35 cellular contexts compared by ENCODE assay signal in the genomic region with DNA sequence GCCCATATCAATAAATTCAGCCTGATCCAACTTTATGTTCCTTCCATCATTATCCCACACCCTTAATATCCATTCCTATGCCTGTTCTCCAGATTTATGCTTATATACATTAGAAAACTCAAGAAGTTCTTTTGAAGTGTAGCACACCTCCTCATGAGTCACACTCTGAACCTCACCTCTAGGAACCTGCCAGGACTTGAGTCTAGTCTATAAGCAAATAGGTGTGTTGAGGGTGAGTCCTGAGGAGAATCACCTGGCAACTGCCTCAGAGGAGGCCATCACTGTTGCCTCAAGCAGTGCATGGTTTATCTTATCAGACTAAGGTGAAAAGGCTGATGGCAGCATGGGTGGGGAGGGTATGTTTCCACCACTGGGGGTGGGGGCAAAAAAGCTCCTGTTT.
"Had no signal": no experiment of that assay in that cellular context is flagged by ENCODE, and none has a peak within 500 bp of the region (broad histone marks: within the 10 kb centered on the region; RNA-seq: fewer than 3 reads in every experiment).

No MANE protein-coding gene starts in this region.

- DNase-seq: Karpas-422, KBM-7, MG63, NCI-H1048, NCI-H1092 treated with DMSO at 0.1 percent for 48 hours, NCI-H1105 treated with DMSO at 0.1 percent for 48 hours, NCI-H1417, NCI-H1436, NCI-H146, NCI-H1694, NCI-H187, NCI-H1930, NCI-H2029 treated with DMSO at 0.1 percent for 48 hours, NCI-H2081 treated with DMSO at 0.1 percent for 48 hours, NCI-H2107, NCI-H2171, NCI-H226, NCI-H446 treated with DMSO at 0.1 percent for 48 hours, NCI-H510A, NCI-H524, NCI-H526, NCI-H69, NCI-H748 treated with DMSO at 0.1 percent for 48 hours, NCI-H82, PC-9, SHP77, SIG-M5, SJCRH30, SW 1271 had no signal

- H3K27me3 ChIP-seq: MG63, SJCRH30 had no signal

- H3K4me1 ChIP-seq: SJCRH30 had no signal

- FAIRE-seq: RCC 7860 had no signal

- ATAC-seq: Panc1, Right ventricle myocardium inferior, SK-N-SH treated with all-trans-retinoic acid at 6 μM for 48 hours had no signal

- H3K36me3 ChIP-seq: MG63, SJCRH30 had no signal

- H3K27ac ChIP-seq: KMS-11, PC-9, SJCRH30, SK-N-MC had no signal

- H3K9me3 ChIP-seq: MG63, SJCRH30 had no signal

- H3K4me3 ChIP-seq: MG63, PC-9, SJCRH30, SK-N-MC had no signal
